8 cellular contexts compared by ENCODE assay signal in genomic region chr7:36151921-36152755, GRCh38. TPM values are rescaled to one million over a fixed set of nuclear protein-coding genes. Genes with fewer than 3 reads are reported as not detected.
A peak's percentile ranks its signal among the peaks of the same experiment; 100 is the strongest.
DNase-seq lines count a peak whose midpoint lies in the region; ATAC-seq, FAIRE-seq and TF ChIP-seq lines count a peak whose summit lies in the region.

No MANE protein-coding gene starts in this region.

- FAIRE-seq in HTR-8/SVneo (lab: Jason Lieb, UNC), result no peak

- peaks cover 10% of the 10 kb centered on the region for H3K4me1 ChIP-seq in mammary epithelial cell (ENCODE audit: insufficient read depth, low read length)

- H3K4me2 ChIP-seq in mammary epithelial cell (ENCODE audit: insufficient read depth, low read depth, low read length), result peak overlapping the region; percentile 99

- H4K20me1 ChIP-seq in mammary epithelial cell (ENCODE audit: insufficient read depth, low read length), result no peaks in the 10 kb centered on the region

- no peaks in the 10 kb centered on the region for H3K36me3 ChIP-seq in mammary epithelial cell (ENCODE audit: insufficient read depth, low read length)

- no peaks in the 10 kb centered on the region for H3K79me2 ChIP-seq in mammary epithelial cell (ENCODE audit: insufficient read depth, low read length)

- TF ChIP-seq CTCF in 22Rv1 (IDR thresholded peaks at IDR 0.05) (no peak), mammary epithelial cell (conservative IDR thresholded peaks at IDR 0.05 in 1 of 2, IDR thresholded peaks at IDR 0.05 in 1 of 2; ENCODE audit: extremely low read depth in 1 of 2, insufficient read depth in 1 of 2, low read depth in 1 of 2, low read length in 2 of 2) (no peak)

- no peak for ATAC-seq in HG03354 (IDR thresholded peaks at IDR 0.05; ENCODE audit: poor library complexity, severe bottlenecking, unreplicated experiment)
- ATAC-seq in GM21381 (IDR thresholded peaks at IDR 0.05; ENCODE audit: unreplicated experiment), result no peak

- H3K27ac ChIP-seq in 22Rv1 (peak overlapping the region; percentile 69), mammary epithelial cell (ENCODE audit: insufficient read depth, low read depth, low read length) (peak overlapping the region; percentile 24)

- BruUV-seq in mammary epithelial cell (replicated peaks; lab: Mats Ljungman, UMichigan), result no TSS peak

- CTCF ChIA-PET in mammary epithelial cell (lab: Charles Lee; ENCODE audit: low non-redundant PET), result no interaction called here

- H2AFZ ChIP-seq in mammary epithelial cell (ENCODE audit: low read depth, low read length), result peak overlapping the region; percentile 90

- peak; percentile 23 for DNase-seq in HT-29 (ENCODE audit: low spot score)
- DNase-seq in mammary epithelial cell, result no peak
- DNase-seq in midbrain (lab: John Stamatoyannopoulos, UW), result peak; percentile 66
- no peak for DNase-seq in HTR-8/SVneo (ENCODE audit: insufficient read length, low spot score)
- DNase-seq in pons (ENCODE audit: low spot score), result no peak

- H3K9me3 ChIP-seq in mammary epithelial cell (replicated peaks; ENCODE audit: insufficient read depth, low read length), result no peaks in the 10 kb centered on the region

- in situ Hi-C loops in mammary epithelial cell (cut with MboI; ENCODE audit: low sequenced_read_pairs in 2 of 2), result no loop called here

- dilution Hi-C loops in mammary epithelial cell (cut with HindIII; ENCODE audit: low sequenced_read_pairs), result no loop called here

- no peaks in the 10 kb centered on the region for H3K27me3 ChIP-seq in mammary epithelial cell (ENCODE audit: insufficient read depth, low read length)

- H3K9ac ChIP-seq in mammary epithelial cell (ENCODE audit: insufficient read depth, low read length), result no peak overlapping the region

- 63% methylated on average over 21 of the region's 30 CpGs for WGBS in mammary epithelial cell (ENCODE audit: low coverage, missing lambda C conversion rate)

- peak overlapping the region; percentile 45 to 67 (median 52) for H3K4me3 ChIP-seq in mammary epithelial cell (replicated peaks in 1 of 3; ENCODE audit: insufficient read depth in 1 of 3, low read depth in 2 of 3, low read length in 3 of 3)

- intact Hi-C loops in mammary epithelial cell (cut with micrococcal nuclease), result loop anchor here (2.0 to 10.0 kb wide), 5 partner anchors 33 to 457 kb away; partner anchors contain the start of gene HERPUD2

RNA-seq across cellular contexts. Expression of gene EEPD1, which starts 0.9 kb away (rescaled TPM):
- total RNA-seq in HT-29 (2014; rRNA removed; shearing (Covaris generic)), result 44.7 and 44.9 TPM in 2 replicates
- 1 to 10 TPM; 1.9 to 2.0 TPM for total RNA-seq in mammary epithelial cell
- 1.5 TPM for polyA plus RNA-seq in mammary epithelial cell
- polyA minus RNA-seq in mammary epithelial cell, result 0.21 TPM

Comparison
In these comparisons a context has a peak if more than half of its experiments do, and no peak if none do; other contexts are left out.
1. DNase-seq: peak in HT-29 (single experiment) and midbrain (single experiment); none in mammary epithelial cell (single experiment), HTR-8/SVneo (single experiment) and pons (single experiment).
2. RNA of gene EEPD1, which starts 0.9 kb away (total RNA-seq): 44.7 to 44.9 TPM in HT-29; 1.9 to 2.0 TPM in mammary epithelial cell; every median in the first group is over 10 times any median in the second.